Comparison of ENCODE assay signal across 13 cellular contexts in the genomic region with DNA sequence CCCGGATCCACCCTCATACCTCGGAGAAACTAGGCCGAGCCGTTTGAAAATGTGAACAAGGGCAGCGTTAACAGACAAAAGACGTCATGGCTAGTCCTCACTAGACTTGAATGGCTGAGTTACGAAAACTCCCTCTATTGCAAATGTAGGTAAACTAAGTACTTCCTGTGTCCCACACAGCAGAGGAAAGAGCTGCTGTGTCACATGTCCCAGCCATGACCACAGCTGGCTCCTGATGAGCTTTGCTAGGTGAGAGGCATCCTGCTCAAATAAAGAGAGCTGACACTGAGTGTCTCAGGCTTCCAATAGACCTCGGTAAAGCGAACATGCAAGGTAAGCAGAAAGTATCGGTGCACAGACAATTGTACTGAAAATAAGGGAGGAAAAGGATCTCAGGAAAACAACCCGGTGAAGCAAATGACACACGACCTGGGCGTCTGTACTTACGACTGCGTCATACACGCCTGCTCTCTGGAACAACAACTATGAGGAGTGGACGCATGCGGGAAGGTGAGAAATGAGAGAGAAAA. TPM values are rescaled to one million over a fixed set of nuclear protein-coding genes. Genes with fewer than 3 reads are reported as not detected.
A peak's percentile ranks its signal among the peaks of the same experiment; 100 is the strongest.
DNase-seq lines count a peak whose midpoint lies in the region; ATAC-seq and TF ChIP-seq lines count a peak whose summit lies in the region.
"Had no signal": no experiment of that assay in that cellular context is flagged by ENCODE, and none has a peak within 500 bp of the region (broad histone marks: within the 10 kb centered on the region; RNA-seq: fewer than 3 reads in every experiment).

No MANE protein-coding gene starts in this region.

- no peak overlapping the region for H3K23ac ChIP-seq in mesenchymal stem cell (ENCODE audit: low read length in 2 of 2)

- H4K20me1 ChIP-seq in BLaER1 treated with 17β-estradiol and CSF1 and Interleukin-3, amounts not matched to agents 10 nM and 100 nM: peaks cover 0 to 4% (median 0%) of the 10 kb centered on the region in 11 experiments; a peak in 1 of 22 replicates
- no peaks in the 10 kb centered on the region for H4K20me1 ChIP-seq in DND-41 (ENCODE audit: insufficient read depth, low read length)

- H3K4me3 ChIP-seq in BLaER1 treated with 17β-estradiol and CSF1 and Interleukin-3, amounts not matched to agents 10 nM and 100 nM: no peak overlapping the region
- H3K4me3 ChIP-seq in DND-41 (ENCODE audit: low read depth in 1 of 2, low read length in 2 of 2) (no peak overlapping the region), left lung (no peak overlapping the region), mesenchymal stem cell (ENCODE audit: insufficient read depth in 1 of 2, low read depth in 1 of 2, low read length in 2 of 2) (no peak overlapping the region)
- H3K4me3 ChIP-seq: colonic mucosa, hepatocyte had no signal

- H3K27me3 ChIP-seq in BLaER1 treated with 17β-estradiol and CSF1 and Interleukin-3, amounts not matched to agents 10 nM and 100 nM: no peaks in the 10 kb centered on the region
- H3K27me3 ChIP-seq in DND-41 (ENCODE audit: insufficient read depth, low read length, poor library complexity): no peaks in the 10 kb centered on the region
- H3K27me3 ChIP-seq in left lung: no peaks in the 10 kb centered on the region
- H3K27me3 ChIP-seq in mesenchymal stem cell (ENCODE audit: control insufficient read depth in 1 of 2, insufficient read depth in 1 of 2, low read length in 2 of 2): no peaks in the 10 kb centered on the region
- H3K27me3 ChIP-seq: colonic mucosa, hepatocyte had no signal

- H3K4me1 Mint-ChIP-seq in activated CD4-positive, alpha-beta memory T cell treated with anti-CD3 and anti-CD28 coated beads, Interleukin-2, amount 10 ng/mL, durations not matched to agents 7 days and 5 days: peaks cover 26% of the 10 kb centered on the region
- H3K4me1 Mint-ChIP-seq: CD14-positive monocyte had no signal

- no peak overlapping the region for H3K14ac ChIP-seq in mesenchymal stem cell (ENCODE audit: low read length in 2 of 2)

- peaks cover 0 to 28% (median 23%) of the 10 kb centered on the region in 10 experiments; a peak in 19 of 20 replicates for H3K4me1 ChIP-seq in BLaER1 treated with 17β-estradiol and CSF1 and Interleukin-3, amounts not matched to agents 10 nM and 100 nM
- H3K4me1 ChIP-seq in DND-41 (ENCODE audit: insufficient read depth, low read length): no peaks in the 10 kb centered on the region
- H3K4me1 ChIP-seq in left lung: no peaks in the 10 kb centered on the region
- peaks cover 2% of the 10 kb centered on the region for H3K4me1 ChIP-seq in mesenchymal stem cell (ENCODE audit: control insufficient read depth, insufficient read depth, low read depth, low read length)
- H3K4me1 ChIP-seq: colonic mucosa had no signal

- peak overlapping the region in 10 of 11 experiments; percentile 19 to 78 (median 68); a peak in 17 of 22 replicates for H3K4me2 ChIP-seq in BLaER1 treated with 17β-estradiol and CSF1 and Interleukin-3, amounts not matched to agents 10 nM and 100 nM
- no peak overlapping the region for H3K4me2 ChIP-seq in DND-41 (ENCODE audit: insufficient read depth, low read length)
- no peak overlapping the region for H3K4me2 ChIP-seq in mesenchymal stem cell (ENCODE audit: low read length, poor library complexity, severe bottlenecking)
- H3K4me2 ChIP-seq: hepatocyte had no signal

- intact Hi-C loops in left lung (cut with DNase I) (no loop called here), sciatic nerve (cut with DNase I) (no loop called here)

- H2BK5ac ChIP-seq in mesenchymal stem cell (ENCODE audit: low read depth, low read length, poor library complexity, severe bottlenecking): no peak overlapping the region

- H2BK15ac ChIP-seq in mesenchymal stem cell (ENCODE audit: low read depth, poor library complexity, severe bottlenecking): no peak overlapping the region

- H3K36me3 ChIP-seq in BLaER1 treated with 17β-estradiol and CSF1 and Interleukin-3, amounts not matched to agents 10 nM and 100 nM: peaks cover 24 to 81% (median 52%) of the 10 kb centered on the region in 11 experiments; a peak in 21 of 22 replicates
- H3K36me3 ChIP-seq in DND-41 (ENCODE audit: insufficient read depth, low read length) (peaks cover 39% of the 10 kb centered on the region), left lung (peaks cover 0 to 75% of the 10 kb centered on the region in 2 donors), mesenchymal stem cell (ENCODE audit: control insufficient read depth in 1 of 2, insufficient read depth in 2 of 2, low read depth in 1 of 2, low read length in 2 of 2) (peaks cover 81 to 89% of the 10 kb centered on the region in 2 experiments)

- no peaks in the 10 kb centered on the region for H3K9me3 Mint-ChIP-seq in activated CD4-positive, alpha-beta memory T cell treated with anti-CD3 and anti-CD28 coated beads, Interleukin-2, amount 10 ng/mL, durations not matched to agents 7 days and 5 days
- H3K9me3 Mint-ChIP-seq: CD14-positive monocyte had no signal

- H2AFZ ChIP-seq in DND-41 (ENCODE audit: low read depth, low read length) (no peak overlapping the region), mesenchymal stem cell (ENCODE audit: low read depth, low read length) (no peak overlapping the region)
- H2AFZ ChIP-seq: hepatocyte had no signal

- H4K91ac ChIP-seq in mesenchymal stem cell (ENCODE audit: low read length): no peak overlapping the region

- H2BK120ac ChIP-seq in mesenchymal stem cell (ENCODE audit: low read depth, low read length): no peak overlapping the region

- ATAC-seq in DND-41 (ENCODE audit: insufficient read depth, low read depth) (no peak; the same call in 2 of the 3 replicates), left lung (peak; percentile 18), sciatic nerve (no peak)
- ATAC-seq: left cardiac atrium had no signal

- peak overlapping the region; percentile 56 for H3K27ac Mint-ChIP-seq in activated CD4-positive, alpha-beta memory T cell treated with anti-CD3 and anti-CD28 coated beads, Interleukin-2, amount 10 ng/mL, durations not matched to agents 7 days and 5 days

- H3K36me3 Mint-ChIP-seq in activated CD4-positive, alpha-beta memory T cell treated with anti-CD3 and anti-CD28 coated beads, Interleukin-2, amount 10 ng/mL, durations not matched to agents 7 days and 5 days (ENCODE audit: low read depth): peaks cover 31% of the 10 kb centered on the region

- POLR2A ChIA-PET in activated CD4-positive, alpha-beta memory T cell treated with anti-CD3 and anti-CD28 coated beads, Interleukin-2, amount 10 ng/mL, durations not matched to agents 7 days and 5 days (lab: Charles Lee): interaction anchor here (0.7 to 1.3 kb wide), 2 partner anchors 54 to 67 kb away, joined by 3 read pairs; no protein-coding TSS in a partner anchor

- H3K27me3 Mint-ChIP-seq in activated CD4-positive, alpha-beta memory T cell treated with anti-CD3 and anti-CD28 coated beads, Interleukin-2, amount 10 ng/mL, durations not matched to agents 7 days and 5 days: no peaks in the 10 kb centered on the region

- H3K9ac ChIP-seq in BLaER1 treated with 17β-estradiol and CSF1 and Interleukin-3, amounts not matched to agents 10 nM and 100 nM: peak overlapping the region in 2 of 11 experiments; percentile 14 to 27; a peak in 4 of 22 replicates
- H3K9ac ChIP-seq in DND-41 (ENCODE audit: low read depth, low read length) (no peak overlapping the region), mesenchymal stem cell (ENCODE audit: low read length) (no peak overlapping the region)

- H3K4ac ChIP-seq in mesenchymal stem cell (ENCODE audit: low read depth in 1 of 2, low read length in 2 of 2): no peak overlapping the region

- no peaks in the 10 kb centered on the region for H3K9me3 ChIP-seq in BLaER1 treated with 17β-estradiol and CSF1 and Interleukin-3, amounts not matched to agents 10 nM and 100 nM (replicated peaks in 1 of 11)
- H3K9me3 ChIP-seq in DND-41 (ENCODE audit: insufficient read depth, low read length, severe bottlenecking) (no peaks in the 10 kb centered on the region), left lung (no peaks in the 10 kb centered on the region), mesenchymal stem cell (ENCODE audit: control insufficient read depth, low read length) (no peaks in the 10 kb centered on the region)
- H3K9me3 ChIP-seq: colonic mucosa had no signal

- CTCF ChIA-PET in activated CD4-positive, alpha-beta memory T cell treated with anti-CD3 and anti-CD28 coated beads, Interleukin-2, amount 10 ng/mL, durations not matched to agents 7 days and 5 days (lab: Charles Lee): interaction anchor here (0.6 to 1.3 kb wide), 5 partner anchors 11 to 854 kb away, joined by 3 to 4 read pairs (median 3); a partner anchor contains a TSS

- H4K8ac ChIP-seq in mesenchymal stem cell (ENCODE audit: low read length): no peak overlapping the region

- H3K27ac ChIP-seq in BLaER1 treated with 17β-estradiol and CSF1 and Interleukin-3, amounts not matched to agents 10 nM and 100 nM: no peak overlapping the region
- H3K27ac ChIP-seq in DND-41 (ENCODE audit: low read length): no peak overlapping the region
- H3K27ac ChIP-seq in left lung: no peak overlapping the region
- H3K27ac ChIP-seq in mesenchymal stem cell (ENCODE audit: low read length, poor library complexity, severe bottlenecking): no peak overlapping the region
- H3K27ac ChIP-seq: colonic mucosa, hepatocyte had no signal

- H3K79me1 ChIP-seq in mesenchymal stem cell (replicated peaks; ENCODE audit: low read length, poor library complexity, severe bottlenecking): no peaks in the 10 kb centered on the region

- peak; percentile 8 for DNase-seq in DND-41
- peak; percentile 68 for DNase-seq in activated CD4-positive, alpha-beta memory T cell treated with anti-CD3 and anti-CD28 coated beads, Interleukin-2, amount 10 ng/mL, durations not matched to agents 7 days and 5 days
- no peak for DNase-seq in left lung
- no peak for DNase-seq in sciatic nerve (ENCODE audit: low spot score)
- DNase-seq in mesenchymal stem cell: no peak
- no peak for DNase-seq in HK-2 (ENCODE audit: unreplicated experiment)
- DNase-seq: amniotic stem cell; colonic mucosa; left cardiac atrium; stimulated activated CD8-positive, alpha-beta memory T cell treated with anti-CD3 and anti-CD28 coated beads, Interleukin-4, amount 100 ng/mL, for 48 hours had no signal

- no peak overlapping the region for H2AK5ac ChIP-seq in mesenchymal stem cell (ENCODE audit: low read length, severe bottlenecking)

- no peak for TF ChIP-seq CTCF in DND-41 (IDR thresholded peaks at IDR 0.05; ENCODE audit: borderline replicate concordance, extremely low read depth, low read length, poor library complexity, severe bottlenecking)
- no peak for TF ChIP-seq CTCF in left lung (IDR thresholded peaks at IDR 0.05)

- H3K18ac ChIP-seq in mesenchymal stem cell (ENCODE audit: low read depth in 1 of 2, low read length in 2 of 2): no peak overlapping the region

- H2BK12ac ChIP-seq in mesenchymal stem cell (ENCODE audit: low read length in 2 of 2): no peak overlapping the region

- H3K4me3 Mint-ChIP-seq in activated CD4-positive, alpha-beta memory T cell treated with anti-CD3 and anti-CD28 coated beads, Interleukin-2, amount 10 ng/mL, durations not matched to agents 7 days and 5 days: no peak overlapping the region
- H3K4me3 Mint-ChIP-seq: CD14-positive monocyte had no signal

- no peaks in the 10 kb centered on the region for H3K79me2 ChIP-seq in DND-41 (ENCODE audit: insufficient read depth, low read length)
- H3K79me2 ChIP-seq: hepatocyte had no signal

- WGBS in mesenchymal stem cell: 88% methylated on average over 18 of the region's 18 CpGs

RNA-seq across cellular contexts. Expression of a gene that starts 26.0 kb away (rescaled TPM):
- 10 to 100 TPM; 42.9 to 43.5 TPM for total RNA-seq in activated CD4-positive, alpha-beta memory T cell treated with anti-CD3 and anti-CD28 coated beads, Interleukin-2, amount 10 ng/mL, durations not matched to agents 7 days and 5 days
- total RNA-seq in left lung (10 to 100 TPM; 26.6 to 28.7 TPM), sciatic nerve (20.4 TPM)
- polyA plus RNA-seq in mesenchymal stem cell (2013, experiment 1 of 2): 12.5 TPM
- 13.0 TPM for polyA plus RNA-seq in mesenchymal stem cell (2013, experiment 2 of 2)

RNA-seq across cellular contexts. Expression of a gene that starts 52.4 kb away (rescaled TPM):
- 1 to 10 TPM; 7.7 to 9.1 TPM for total RNA-seq in activated CD4-positive, alpha-beta memory T cell treated with anti-CD3 and anti-CD28 coated beads, Interleukin-2, amount 10 ng/mL, durations not matched to agents 7 days and 5 days
- total RNA-seq in left lung (10 to 100 TPM; 26.0 to 34.8 TPM), sciatic nerve (29.2 TPM)
- 9.0 TPM for polyA plus RNA-seq in mesenchymal stem cell (2013, experiment 1 of 2)
- 8.4 TPM for polyA plus RNA-seq in mesenchymal stem cell (2013, experiment 2 of 2)

RNA-seq across cellular contexts. Expression of a gene that starts 52.6 kb away (rescaled TPM):
- total RNA-seq in activated CD4-positive, alpha-beta memory T cell treated with anti-CD3 and anti-CD28 coated beads, Interleukin-2, amount 10 ng/mL, durations not matched to agents 7 days and 5 days: 10 to 100 TPM; 24.2 to 24.5 TPM
- total RNA-seq in left lung: 10 to 100 TPM; 17.3 to 18.9 TPM
- 26.1 TPM for total RNA-seq in sciatic nerve
- 6.7 TPM for polyA plus RNA-seq in mesenchymal stem cell (2013, experiment 1 of 2)
- polyA plus RNA-seq in mesenchymal stem cell (2013, experiment 2 of 2): 7.0 TPM

Comparison
In these comparisons a context has a peak if more than half of its experiments do, and no peak if none do; other contexts are left out.
1. H3K4me2 ChIP-seq: peak in BLaER1 treated with 17β-estradiol and CSF1 and Interleukin-3, amounts not matched to agents 10 nM and 100 nM (10 of 11); none in DND-41 (single experiment) and mesenchymal stem cell (single experiment).
2. DNase-seq: peak in DND-41 (single experiment) and activated CD4-positive, alpha-beta memory T cell treated with anti-CD3 and anti-CD28 coated beads, Interleukin-2, amount 10 ng/mL, durations not matched to agents 7 days and 5 days (single experiment); none in left lung (0 of 2), sciatic nerve (single experiment), mesenchymal stem cell (single experiment) and HK-2 (single experiment).